ENCODE assay signal across 1 cellular context in genomic region chr7:77866370-77866769, GRCh38.
TF ChIP-seq lines count a peak whose summit lies in the region.

No MANE protein-coding gene starts in this region.

TF ChIP-seq in SK-N-SH, 30 proteins besides CTCF, POLR2A, EP300 and RAD21 (continued from another document):
- TF ChIP-seq REST (IDR thresholded peaks at IDR 0.05; ENCODE audit: low read depth, low read length) (no peak), MAX (IDR thresholded peaks at IDR 0.05; ENCODE audit: low read depth) (no peak), NRF1 (IDR thresholded peaks at IDR 0.05; ENCODE audit: low read depth, low read length) (no peak)
